Comparison of ENCODE assay signal across 12 cellular contexts in the genomic region with DNA sequence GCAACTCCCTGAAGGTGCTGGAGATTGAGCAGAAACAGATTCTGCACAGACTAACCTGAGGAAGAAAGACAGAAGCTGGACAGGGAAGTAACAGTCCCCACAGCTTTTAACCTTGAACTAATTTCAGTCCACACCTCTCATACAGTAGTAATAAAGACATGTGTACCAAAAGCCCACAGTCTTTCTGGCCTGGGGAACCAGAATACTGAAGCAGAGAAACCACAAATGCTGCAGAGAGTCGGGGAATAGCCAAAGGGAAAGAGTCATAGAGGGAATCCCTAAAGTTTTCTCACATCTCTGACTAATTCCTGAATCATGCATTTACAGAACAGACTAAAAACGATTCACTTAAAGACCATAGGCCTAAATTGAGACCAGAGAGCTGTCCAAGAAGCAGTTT.
DNase-seq lines count a peak whose midpoint lies in the region; ATAC-seq and TF ChIP-seq lines count a peak whose summit lies in the region.
"Had no signal": no experiment of that assay in that cellular context is flagged by ENCODE, and none has a peak within 500 bp of the region (broad histone marks: within the 10 kb centered on the region; RNA-seq: fewer than 3 reads in every experiment).

No MANE protein-coding gene starts in this region.

- CTCF ChIA-PET in Caco-2 (lab: Charles Lee) = interaction anchor here (1.2 kb wide), 1 partner anchor 9 kb away, joined by 3 read pairs; no protein-coding TSS in a partner anchor
- CTCF ChIA-PET in CD4-positive, alpha-beta T cell (lab: Charles Lee) = no interaction called here
- CTCF ChIA-PET in activated CD4-positive, alpha-beta T cell treated with anti-CD3 and anti-CD28 coated beads, Interleukin-2, amount 10 ng/mL, durations not matched to agents 7 days and 5 days (lab: Charles Lee) = interaction anchor here (0.6 kb wide), 1 partner anchor 698 kb away, joined by 3 read pairs; no protein-coding TSS in a partner anchor

- H3K4me1 ChIP-seq in Caco-2 (peaks cover 32% of the 10 kb centered on the region), foreskin keratinocyte (peaks cover 9% of the 10 kb centered on the region)
- H3K4me1 ChIP-seq: uterus had no signal

- peaks cover 19% of the 10 kb centered on the region for H3K4me1 Mint-ChIP-seq in Caco-2 (ENCODE audit: low read depth, unreplicated experiment)
- no peaks in the 10 kb centered on the region for H3K4me1 Mint-ChIP-seq in CD4-positive, alpha-beta T cell (ENCODE audit: low read depth)
- H3K4me1 Mint-ChIP-seq in activated CD4-positive, alpha-beta T cell treated with anti-CD3 and anti-CD28 coated beads, Interleukin-2, amount 10 ng/mL, durations not matched to agents 7 days and 5 days = no peaks in the 10 kb centered on the region

- intact Hi-C loops in Caco-2 (cut with micrococcal nuclease; ENCODE audit: unreplicated experiment) = no loop called here
- intact Hi-C loops in CD4-positive, alpha-beta T cell (cut with DNase I, micrococcal nuclease) = no loop called here

- H3K27me3 Mint-ChIP-seq in Caco-2 (ENCODE audit: insufficient read depth, unreplicated experiment) = no peaks in the 10 kb centered on the region
- peaks cover 18% of the 10 kb centered on the region for H3K27me3 Mint-ChIP-seq in CD4-positive, alpha-beta T cell
- H3K27me3 Mint-ChIP-seq in activated CD4-positive, alpha-beta T cell treated with anti-CD3 and anti-CD28 coated beads, Interleukin-2, amount 10 ng/mL, durations not matched to agents 7 days and 5 days = peaks cover 2% of the 10 kb centered on the region

- no peak for DNase-seq in Caco-2
- peak; percentile 50 for DNase-seq in H4 (ENCODE audit: low spot score)
- DNase-seq in NCI-H226 = peak; percentile 82
- DNase-seq in foreskin keratinocyte = peak; percentile 74 to 90
- DNase-seq in CD4-positive, alpha-beta T cell = no peak
- no peak for DNase-seq in NCI-H1436 (lab: John Stamatoyannopoulos, UW)
- DNase-seq in GM20000 (ENCODE audit: low spot score) = no peak
- no peak for DNase-seq in activated CD4-positive, alpha-beta T cell treated with anti-CD3 and anti-CD28 coated beads, Interleukin-2, amount 10 ng/mL, durations not matched to agents 7 days and 5 days
- DNase-seq: left ventricle myocardium superior; NCI-H524; stimulated activated CD4-positive, alpha-beta T cell treated with anti-CD3 and anti-CD28 coated beads, Interleukin-15, amount 100 ng/mL, for 24 hours; uterus had no signal

- POLR2A ChIA-PET in Caco-2 (lab: Charles Lee) = no interaction called here
- POLR2A ChIA-PET in CD4-positive, alpha-beta T cell (lab: Charles Lee) = no interaction called here
- POLR2A ChIA-PET in activated CD4-positive, alpha-beta T cell treated with anti-CD3 and anti-CD28 coated beads, Interleukin-2, amount 10 ng/mL, durations not matched to agents 7 days and 5 days (lab: Charles Lee) = no interaction called here

- H3K27ac Mint-ChIP-seq in Caco-2 (ENCODE audit: unreplicated experiment) = peak overlapping the region; percentile 89
- no peak overlapping the region for H3K27ac Mint-ChIP-seq in CD4-positive, alpha-beta T cell
- H3K27ac Mint-ChIP-seq in activated CD4-positive, alpha-beta T cell treated with anti-CD3 and anti-CD28 coated beads, Interleukin-2, amount 10 ng/mL, durations not matched to agents 7 days and 5 days = no peak overlapping the region

- H3K4me3 ChIP-seq in Caco-2 (ENCODE audit: low read depth, low read length) = no peak overlapping the region
- H3K4me3 ChIP-seq: uterus had no signal

- no peaks in the 10 kb centered on the region; the same call in 1 of the 2 replicates for H3K9me3 ChIP-seq in Caco-2
- no peaks in the 10 kb centered on the region for H3K9me3 ChIP-seq in CD4-positive, alpha-beta T cell (ENCODE audit: control insufficient read depth, low read length)
- H3K9me3 ChIP-seq: uterus had no signal

- H3K9me3 Mint-ChIP-seq in Caco-2 (ENCODE audit: unreplicated experiment) = peaks cover 8% of the 10 kb centered on the region
- H3K9me3 Mint-ChIP-seq in CD4-positive, alpha-beta T cell = no peaks in the 10 kb centered on the region
- no peaks in the 10 kb centered on the region for H3K9me3 Mint-ChIP-seq in activated CD4-positive, alpha-beta T cell treated with anti-CD3 and anti-CD28 coated beads, Interleukin-2, amount 10 ng/mL, durations not matched to agents 7 days and 5 days

- no peak overlapping the region for H3K4me3 Mint-ChIP-seq in Caco-2 (ENCODE audit: unreplicated experiment)
- H3K4me3 Mint-ChIP-seq in CD4-positive, alpha-beta T cell = no peak overlapping the region
- no peak overlapping the region for H3K4me3 Mint-ChIP-seq in activated CD4-positive, alpha-beta T cell treated with anti-CD3 and anti-CD28 coated beads, Interleukin-2, amount 10 ng/mL, durations not matched to agents 7 days and 5 days

- no TSS peak for BruUV-seq in Caco-2 (replicated peaks; lab: Mats Ljungman, UMichigan)

- H3K36me3 Mint-ChIP-seq in Caco-2 (ENCODE audit: insufficient read depth, unreplicated experiment) = peaks cover 4% of the 10 kb centered on the region
- H3K36me3 Mint-ChIP-seq in CD4-positive, alpha-beta T cell (ENCODE audit: low read depth) = no peaks in the 10 kb centered on the region
- H3K36me3 Mint-ChIP-seq in activated CD4-positive, alpha-beta T cell treated with anti-CD3 and anti-CD28 coated beads, Interleukin-2, amount 10 ng/mL, durations not matched to agents 7 days and 5 days (ENCODE audit: low read depth) = no peaks in the 10 kb centered on the region

- H3K27ac ChIP-seq in foreskin keratinocyte = no peak overlapping the region
- H3K27ac ChIP-seq in CD4-positive, alpha-beta T cell (ENCODE audit: low read depth, low read length) = no peak overlapping the region
- H3K27ac ChIP-seq: uterus had no signal

- no peaks in the 10 kb centered on the region for H3K27me3 ChIP-seq in Caco-2 (replicated peaks; ENCODE audit: control insufficient read depth, insufficient read depth, low read length)
- no peaks in the 10 kb centered on the region for H3K27me3 ChIP-seq in foreskin keratinocyte
- no peaks in the 10 kb centered on the region for H3K27me3 ChIP-seq in CD4-positive, alpha-beta T cell (ENCODE audit: control insufficient read depth, insufficient read depth, low read length)
- H3K27me3 ChIP-seq: uterus had no signal

- peak; percentile 100 for ATAC-seq in foreskin keratinocyte
- no peak for ATAC-seq in CD4-positive, alpha-beta T cell (ENCODE audit: poor library complexity)
- ATAC-seq: left ventricle myocardium superior had no signal

- H3K36me3 ChIP-seq in Caco-2 (ENCODE audit: control insufficient read depth, insufficient read depth, low read length) = no peaks in the 10 kb centered on the region; the same call in 1 of the 2 replicates
- H3K36me3 ChIP-seq: uterus had no signal

- TF ChIP-seq CTCF in Caco-2 (IDR thresholded peaks at IDR 0.05; ENCODE audit: insufficient read depth in 1 of 2, low read depth in 1 of 2, low read length in 1 of 2, severe bottlenecking in 1 of 2, unreplicated experiment in 1 of 2) = no peak
- TF ChIP-seq CTCF in foreskin keratinocyte (conservative IDR thresholded peaks at IDR 0.05) = no peak
- no peak for TF ChIP-seq CTCF in CD4-positive, alpha-beta T cell (IDR thresholded peaks at IDR 0.05)
- TF ChIP-seq CTCF in GM20000 (IDR thresholded peaks at IDR 0.05; ENCODE audit: extremely low read depth, missing control alignments) = no peak

Comparison
In these comparisons a context has a peak if more than half of its experiments do, and no peak if none do; other contexts are left out.
1. DNase-seq: peak in H4 (single experiment), NCI-H226 (single experiment) and foreskin keratinocyte (2 of 2); none in Caco-2 (0 of 2), CD4-positive, alpha-beta T cell (0 of 10), NCI-H1436 (single experiment), GM20000 (single experiment) and activated CD4-positive, alpha-beta T cell treated with anti-CD3 and anti-CD28 coated beads, Interleukin-2, amount 10 ng/mL, durations not matched to agents 7 days and 5 days (single experiment).